8 cellular contexts compared by ENCODE assay signal in the genomic region with DNA sequence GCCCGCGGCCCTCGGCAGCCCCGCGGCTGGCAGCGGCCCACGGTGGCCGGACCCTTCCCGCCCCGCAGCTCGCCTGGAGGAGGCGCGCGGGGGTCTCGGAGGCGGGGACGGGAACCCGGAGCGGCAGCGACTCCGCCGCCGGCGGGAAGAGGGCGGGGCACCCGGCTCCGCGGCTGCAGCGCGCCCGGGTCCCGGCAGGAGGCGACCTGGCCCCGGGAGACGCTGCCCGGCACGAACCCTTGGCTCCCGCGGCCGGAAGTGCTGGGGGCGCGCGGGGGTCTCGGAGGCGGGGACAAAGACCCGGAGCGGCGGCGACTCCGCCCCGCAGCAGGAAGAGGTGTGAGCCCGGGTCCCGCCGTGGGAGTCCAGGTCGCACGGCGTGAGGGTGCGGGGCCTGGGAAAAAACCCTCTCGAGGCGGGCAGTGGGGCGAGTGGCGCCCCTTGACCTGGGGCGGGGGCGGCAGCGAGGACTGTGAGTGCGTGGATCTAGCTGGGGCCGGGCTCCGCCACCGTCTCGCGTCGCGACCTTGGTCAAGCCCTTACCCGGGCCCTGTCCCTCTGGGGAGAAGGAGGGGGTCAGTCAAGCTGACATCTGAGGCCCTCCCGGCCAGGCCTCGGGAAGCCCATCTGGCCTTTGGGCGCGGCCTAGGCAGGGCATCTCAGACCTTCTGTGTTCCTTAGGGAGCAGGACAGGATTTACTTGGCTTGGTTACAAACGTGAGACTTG. TPM values are rescaled to one million over a fixed set of nuclear protein-coding genes. Genes with fewer than 3 reads are reported as not detected.
DNase-seq lines count a peak whose midpoint lies in the region; ATAC-seq and TF ChIP-seq lines count a peak whose summit lies in the region.

Gene CIB2, minus strand, starts transcription at position 151 of the 727 bp plus-strand sequence. CDS start 230 bp downstream, outside the sequence.

- H3K4me3 ChIP-seq in Karpas-422 (ENCODE audit: low read length) (peak within 1 kb of the TSS; percentile 83), thyroid gland (replicated peaks in 1 of 3) (peak within 1 kb of the TSS; percentile 68 to 75 (median 72))

- H3K27ac Mint-ChIP-seq in activated naive CD4-positive, alpha-beta T cell treated with anti-CD3 and anti-CD28 coated beads, Interleukin-2, amount 50 U/mL, for 72 hours = peak within 1 kb of the TSS; percentile 57 to 94
- peak within 1 kb of the TSS; percentile 79 for H3K27ac Mint-ChIP-seq in osteocyte (ENCODE audit: unreplicated experiment)

- no peaks in the 10 kb centered on the region for H3K9me3 ChIP-seq in Karpas-422 (ENCODE audit: low read length)
- no peaks in the 10 kb centered on the region for H3K9me3 ChIP-seq in thyroid gland

- peak within 1 kb of the TSS; percentile 97 for H2AFZ ChIP-seq in Karpas-422 (ENCODE audit: low read length)

- no peaks in the 10 kb centered on the region for H3K79me2 ChIP-seq in Karpas-422 (ENCODE audit: low read length)

- peak within 1 kb of the TSS; percentile 87 for H3K9ac ChIP-seq in Karpas-422 (ENCODE audit: low read length)

- H3K9me2 ChIP-seq in Karpas-422 (replicated peaks; ENCODE audit: insufficient read depth, low read length) = no peaks in the 10 kb centered on the region

- H3K27me3 Mint-ChIP-seq in osteocyte (ENCODE audit: unreplicated experiment) = no peaks in the 10 kb centered on the region

- H3K4me1 Mint-ChIP-seq in osteocyte (ENCODE audit: unreplicated experiment) = peaks cover 13% of the 10 kb centered on the region

- H3K27me3 ChIP-seq in Karpas-422 (ENCODE audit: low read length) (no peaks in the 10 kb centered on the region), thyroid gland (no peaks in the 10 kb centered on the region)

- intact Hi-C loops in head of caudate nucleus (cut with DNase I) = no loop called here
- intact Hi-C loops in thyroid gland (cut with DNase I) = loop anchor here (5.0 kb wide), 1 partner anchor 61 kb away; no protein-coding TSS in a partner anchor

- H3K4me1 ChIP-seq in Karpas-422 (ENCODE audit: low read length) (peaks cover 14% of the 10 kb centered on the region), thyroid gland (peaks cover 9 to 13% of the 10 kb centered on the region in 2 donors)

- DNase-seq in DMS53 (lab: John Stamatoyannopoulos, UW) (peak; percentile 77), Karpas-422 (peak; percentile 91), head of caudate nucleus (peak in 41 of 42 donors; percentile 24 to 84 (median 69)), osteocyte (ENCODE audit: extremely low spot score, unreplicated experiment) (peak; percentile 93), thyroid gland (peak; percentile 61 to 72)
- peak; percentile 84 to 85 for DNase-seq in activated naive CD4-positive, alpha-beta T cell treated with anti-CD3 and anti-CD28 coated beads, Interleukin-2, amount 50 U/mL, for 72 hours (ENCODE audit: low spot score in 2 of 2)

- peak; percentile 79 for TF ChIP-seq CTCF in osteocyte (IDR thresholded peaks at IDR 0.05)
- peak in 5 of 6 experiments; percentile 44 to 97 (median 81) for TF ChIP-seq CTCF in thyroid gland (IDR thresholded peaks at IDR 0.05)

- H3K9me3 Mint-ChIP-seq in activated naive CD4-positive, alpha-beta T cell treated with anti-CD3 and anti-CD28 coated beads, Interleukin-2, amount 50 U/mL, for 72 hours = no peaks in the 10 kb centered on the region
- H3K9me3 Mint-ChIP-seq in osteocyte (ENCODE audit: unreplicated experiment) = no peaks in the 10 kb centered on the region

- peak within 1 kb of the TSS; percentile 86 for H3K4me2 ChIP-seq in Karpas-422 (ENCODE audit: low read depth, low read length, poor library complexity, severe bottlenecking)

- H4K20me1 ChIP-seq in Karpas-422 (ENCODE audit: insufficient read depth, low read depth, low read length) = no peaks in the 10 kb centered on the region

- H3K4me3 Mint-ChIP-seq in osteocyte (ENCODE audit: unreplicated experiment) = peak within 1 kb of the TSS; percentile 76

- H3K36me3 ChIP-seq in Karpas-422 (ENCODE audit: insufficient read depth, low read length) (no peaks in the 10 kb centered on the region), thyroid gland (no peaks in the 10 kb centered on the region)

- ATAC-seq in GM21529 (IDR thresholded peaks at IDR 0.05; ENCODE audit: unreplicated experiment) = peak; percentile 80
- ATAC-seq in SK-N-SH treated with all-trans-retinoic acid at 6 μM for 48 hours = peak; percentile 88
- ATAC-seq in activated naive CD4-positive, alpha-beta T cell treated with anti-CD3 and anti-CD28 coated beads, Interleukin-2, amount 50 U/mL, for 72 hours = peak; percentile 88 to 92

- 1 to 2% methylated on average over 20 to 31 of the region's 79 CpGs for WGBS in thyroid gland, 2 donors

- peak in 1 of 2 donors; percentile 33 for TF ChIP-seq POLR2A in thyroid gland (IDR thresholded peaks at IDR 0.05)

- H3K36me3 Mint-ChIP-seq in activated naive CD4-positive, alpha-beta T cell treated with anti-CD3 and anti-CD28 coated beads, Interleukin-2, amount 50 U/mL, for 72 hours = no peaks in the 10 kb centered on the region
- H3K36me3 Mint-ChIP-seq in osteocyte (ENCODE audit: unreplicated experiment) = no peaks in the 10 kb centered on the region

- H3K27ac ChIP-seq in Karpas-422 (ENCODE audit: low read length) = no peak within 1 kb of the TSS
- peak within 1 kb of the TSS; percentile 72 to 77 (median 72) for H3K27ac ChIP-seq in thyroid gland

TF ChIP-seq in SK-N-SH treated with all-trans-retinoic acid at 6 μM for 48 hours, 23 proteins besides CTCF, POLR2A, EP300 and RAD21:
- no peak for TF ChIP-seq PPARA (CRISPR knock-in tag; IDR thresholded peaks at IDR 0.05; ENCODE audit: borderline replicate concordance)
- TF ChIP-seq ZFP30 (CRISPR knock-in tag; IDR thresholded peaks at IDR 0.05) = no peak
- TF ChIP-seq ZNF8 (CRISPR knock-in tag; IDR thresholded peaks at IDR 0.05) = no peak
- TF ChIP-seq, protein P1, sequence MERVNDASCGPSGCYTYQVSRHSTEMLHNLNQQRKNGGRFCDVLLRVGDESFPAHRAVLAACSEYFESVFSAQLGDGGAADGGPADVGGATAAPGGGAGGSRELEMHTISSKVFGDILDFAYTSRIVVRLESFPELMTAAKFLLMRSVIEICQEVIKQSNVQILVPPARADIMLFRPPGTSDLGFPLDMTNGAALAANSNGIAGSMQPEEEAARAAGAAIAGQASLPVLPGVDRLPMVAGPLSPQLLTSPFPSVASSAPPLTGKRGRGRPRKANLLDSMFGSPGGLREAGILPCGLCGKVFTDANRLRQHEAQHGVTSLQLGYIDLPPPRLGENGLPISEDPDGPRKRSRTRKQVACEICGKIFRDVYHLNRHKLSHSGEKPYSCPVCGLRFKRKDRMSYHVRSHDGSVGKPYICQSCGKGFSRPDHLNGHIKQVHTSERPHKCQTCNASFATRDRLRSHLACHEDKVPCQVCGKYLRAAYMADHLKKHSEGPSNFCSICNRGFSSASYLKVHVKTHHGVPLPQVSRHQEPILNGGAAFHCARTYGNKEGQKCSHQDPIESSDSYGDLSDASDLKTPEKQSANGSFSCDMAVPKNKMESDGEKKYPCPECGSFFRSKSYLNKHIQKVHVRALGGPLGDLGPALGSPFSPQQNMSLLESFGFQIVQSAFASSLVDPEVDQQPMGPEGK (CRISPR knock-in tag; IDR thresholded peaks at IDR 0.05; ENCODE audit: borderline replicate concordance) = no peak
- no peak for TF ChIP-seq ZNF70 (CRISPR knock-in tag; IDR thresholded peaks at IDR 0.05)
- TF ChIP-seq GLIS3 (CRISPR knock-in tag; IDR thresholded peaks at IDR 0.05) = no peak
- no peak for TF ChIP-seq POU6F1 (CRISPR knock-in tag; IDR thresholded peaks at IDR 0.05; ENCODE audit: borderline replicate concordance, low read depth)
- no peak for TF ChIP-seq SNAI2 (CRISPR knock-in tag; IDR thresholded peaks at IDR 0.05)
- TF ChIP-seq TOX (CRISPR knock-in tag; IDR thresholded peaks at IDR 0.05; ENCODE audit: borderline replicate concordance) = no peak

RNA-seq across cellular contexts. Expression of gene CIB2, which starts in this region (rescaled TPM):
- total RNA-seq in Karpas-422 (2014; rRNA removed; shearing (Covaris generic); ENCODE audit: low replicate concordance) = 1.1 and 4.4 TPM in 2 replicates
- 1 to 10 TPM; 1.4 to 1.6 TPM for total RNA-seq in activated naive CD4-positive, alpha-beta T cell treated with anti-CD3 and anti-CD28 coated beads, Interleukin-2, amount 50 U/mL, for 72 hours
- total RNA-seq in osteocyte = 7.6 and 9.6 TPM in 2 replicates
- 1 to 10 TPM; 4.1 to 7.5 (median 4.9) TPM for total RNA-seq in thyroid gland
